ENCODE assay signal across 12 cellular contexts in genomic region chr4:176538217-176538925, GRCh38.
DNase-seq lines count a peak whose midpoint lies in the region; TF ChIP-seq lines count a peak whose summit lies in the region.
"Had no signal": no experiment of that assay in that cellular context is flagged by ENCODE, and none has a peak within 500 bp of the region (broad histone marks: within the 10 kb centered on the region; RNA-seq: fewer than 3 reads in every experiment).

No MANE protein-coding gene starts in this region.

- peaks cover 0 to 7% (median 0%) of the 10 kb centered on the region in 8 donors for H3K9me3 Mint-ChIP-seq in CD4-positive, alpha-beta memory T cell
- no peaks in the 10 kb centered on the region for H3K9me3 Mint-ChIP-seq in activated CD4-positive, alpha-beta T cell treated with anti-CD3 and anti-CD28 coated beads, Interleukin-2, amount 10 ng/mL, durations not matched to agents 24 days and 14 days
- H3K9me3 Mint-ChIP-seq: activated naive CD4-positive, alpha-beta T cell treated with anti-CD3 and anti-CD28 coated beads for 36 hours had no signal

- TF ChIP-seq CTCF in BJ (IDR thresholded peaks at IDR 0.05; ENCODE audit: insufficient read depth, low read depth, low read length), result 0 out of 2 replicates have a peak, but pooled peaks have one; percentile 4
- no peak for TF ChIP-seq CTCF in choroid plexus epithelial cell (conservative IDR thresholded peaks at IDR 0.05; ENCODE audit: low read depth, low read length)

- H3K27ac Mint-ChIP-seq in CD4-positive, alpha-beta memory T cell, result no peak overlapping the region
- H3K27ac Mint-ChIP-seq in activated CD4-positive, alpha-beta T cell treated with anti-CD3 and anti-CD28 coated beads, Interleukin-2, amount 10 ng/mL, durations not matched to agents 24 days and 14 days, result no peak overlapping the region
- H3K27ac Mint-ChIP-seq: activated naive CD4-positive, alpha-beta T cell treated with anti-CD3 and anti-CD28 coated beads for 36 hours had no signal

- DNase-seq in BJ (ENCODE audit: low read depth) (peak; percentile 74), LHCN-M2 (ENCODE audit: low read depth) (peak; percentile 93), choroid plexus epithelial cell (ENCODE audit: low read depth) (peak; percentile 88), myocyte (ENCODE audit: low read depth) (peak; percentile 85), C1 segment of cervical spinal cord (lab: John Stamatoyannopoulos, UW) (no peak)
- DNase-seq in CD4-positive, alpha-beta memory T cell, result no peak
- DNase-seq in activated CD4-positive, alpha-beta T cell treated with anti-CD3 and anti-CD28 coated beads, Interleukin-2, amount 10 ng/mL, durations not matched to agents 24 days and 14 days, result no peak
- DNase-seq in activated effector memory CD4-positive, alpha-beta T cell treated with Interleukin-2 at 50 U/mL for 16 hours, result no peak
- DNase-seq: activated naive CD4-positive, alpha-beta T cell treated with anti-CD3 and anti-CD28 coated beads for 36 hours; NCI-H1092; upper lobe of right lung had no signal

- no peaks in the 10 kb centered on the region for H3K4me1 Mint-ChIP-seq in CD4-positive, alpha-beta memory T cell
- H3K4me1 Mint-ChIP-seq in activated CD4-positive, alpha-beta T cell treated with anti-CD3 and anti-CD28 coated beads, Interleukin-2, amount 10 ng/mL, durations not matched to agents 24 days and 14 days, result no peaks in the 10 kb centered on the region

- H3K4me3 ChIP-seq in BJ (ENCODE audit: low read depth, low read length), result no peak overlapping the region
- no peak overlapping the region for H3K4me3 ChIP-seq in choroid plexus epithelial cell (ENCODE audit: low read depth, low read length)
- no peak overlapping the region for H3K4me3 ChIP-seq in CD4-positive, alpha-beta memory T cell (ENCODE audit: low read length in 2 of 2)
- H3K4me3 ChIP-seq: upper lobe of right lung had no signal

- POLR2A ChIA-PET in BJ (lab: Charles Lee), result no interaction called here
- POLR2A ChIA-PET in CD4-positive, alpha-beta memory T cell (lab: Charles Lee; ENCODE audit: partially characterized antibody), result no interaction called here

- CTCF ChIA-PET in BJ (lab: Yijun Ruan, JAX), result no interaction called here
- CTCF ChIA-PET in CD4-positive, alpha-beta memory T cell (lab: Charles Lee; ENCODE audit: partially characterized antibody), result no interaction called here

- H3K27me3 ChIP-seq in BJ (ENCODE audit: control insufficient read depth, insufficient read depth, low read length), result no peaks in the 10 kb centered on the region
- H3K27me3 ChIP-seq in CD4-positive, alpha-beta memory T cell (ENCODE audit: insufficient read depth, low read length), result no peaks in the 10 kb centered on the region
- H3K27me3 ChIP-seq: upper lobe of right lung had no signal

- H3K9me3 ChIP-seq in CD4-positive, alpha-beta memory T cell (ENCODE audit: control insufficient read depth in 1 of 2, low read length in 2 of 2), result no peaks in the 10 kb centered on the region
- H3K9me3 ChIP-seq: upper lobe of right lung had no signal

- intact Hi-C loops in CD4-positive, alpha-beta memory T cell (cut with micrococcal nuclease), result no loop called here
- intact Hi-C loops in activated CD4-positive, alpha-beta T cell treated with anti-CD3 and anti-CD28 coated beads, Interleukin-2, amount 10 ng/mL, durations not matched to agents 24 days and 14 days (cut with micrococcal nuclease), result no loop called here

- H3K36me3 ChIP-seq in BJ (ENCODE audit: control insufficient read depth, insufficient read depth, low read length), result no peaks in the 10 kb centered on the region
- H3K36me3 ChIP-seq in CD4-positive, alpha-beta memory T cell (ENCODE audit: insufficient read depth, low read length), result no peaks in the 10 kb centered on the region
- H3K36me3 ChIP-seq: upper lobe of right lung had no signal

- H3K4me3 Mint-ChIP-seq in CD4-positive, alpha-beta memory T cell, result no peak overlapping the region
- no peak overlapping the region for H3K4me3 Mint-ChIP-seq in activated CD4-positive, alpha-beta T cell treated with anti-CD3 and anti-CD28 coated beads, Interleukin-2, amount 10 ng/mL, durations not matched to agents 24 days and 14 days
- H3K4me3 Mint-ChIP-seq: activated naive CD4-positive, alpha-beta T cell treated with anti-CD3 and anti-CD28 coated beads for 36 hours had no signal

- no peaks in the 10 kb centered on the region for H3K27me3 Mint-ChIP-seq in CD4-positive, alpha-beta memory T cell
- H3K27me3 Mint-ChIP-seq in activated CD4-positive, alpha-beta T cell treated with anti-CD3 and anti-CD28 coated beads, Interleukin-2, amount 10 ng/mL, durations not matched to agents 24 days and 14 days, result no peaks in the 10 kb centered on the region

- H3K4me1 ChIP-seq in CD4-positive, alpha-beta memory T cell (ENCODE audit: insufficient read depth, low read length), result no peaks in the 10 kb centered on the region
- H3K4me1 ChIP-seq: upper lobe of right lung had no signal

- no peaks in the 10 kb centered on the region for H3K36me3 Mint-ChIP-seq in CD4-positive, alpha-beta memory T cell
- no peaks in the 10 kb centered on the region for H3K36me3 Mint-ChIP-seq in activated CD4-positive, alpha-beta T cell treated with anti-CD3 and anti-CD28 coated beads, Interleukin-2, amount 10 ng/mL, durations not matched to agents 24 days and 14 days (ENCODE audit: low read depth)

- H3K27ac ChIP-seq in CD4-positive, alpha-beta memory T cell (ENCODE audit: low read depth, low read length), result no peak overlapping the region
- H3K27ac ChIP-seq: HL-60, upper lobe of right lung had no signal

Comparison
In these comparisons a context has a peak if more than half of its experiments do, and no peak if none do; other contexts are left out.
1. DNase-seq: peak in BJ (single experiment), LHCN-M2 (single experiment), choroid plexus epithelial cell (single experiment) and myocyte (single experiment); none in CD4-positive, alpha-beta memory T cell (0 of 5), activated CD4-positive, alpha-beta T cell treated with anti-CD3 and anti-CD28 coated beads, Interleukin-2, amount 10 ng/mL, durations not matched to agents 24 days and 14 days (single experiment), C1 segment of cervical spinal cord (0 of 14) and activated effector memory CD4-positive, alpha-beta T cell treated with Interleukin-2 at 50 U/mL for 16 hours (single experiment).